Comparison of ENCODE assay signal across 11 cellular contexts in genomic region chr4:38190717-38191178, GRCh38.
A peak's percentile ranks its signal among the peaks of the same experiment; 100 is the strongest.
DNase-seq lines count a peak whose midpoint lies in the region; ATAC-seq and TF ChIP-seq lines count a peak whose summit lies in the region.
"Had no signal": no experiment of that assay in that cellular context is flagged by ENCODE, and none has a peak within 500 bp of the region (broad histone marks: within the 10 kb centered on the region; RNA-seq: fewer than 3 reads in every experiment).

No MANE protein-coding gene starts in this region.

- no peaks in the 10 kb centered on the region for H4K20me1 ChIP-seq in SK-N-SH (ENCODE audit: insufficient read depth)

- no peak for TF ChIP-seq RAD21 in SK-N-SH (IDR thresholded peaks at IDR 0.05; ENCODE audit: low read length)

- TF ChIP-seq POLR2A in body of pancreas (IDR thresholded peaks at IDR 0.05), result no peak

- H3K4me2 ChIP-seq in SK-N-SH, result peak overlapping the region; percentile 46

- no peaks in the 10 kb centered on the region for H3K36me3 ChIP-seq in SK-N-SH (replicated peaks in 1 of 2; ENCODE audit: control insufficient read depth in 1 of 2, insufficient read depth in 2 of 2, low read length in 1 of 2)
- no peaks in the 10 kb centered on the region for H3K36me3 ChIP-seq in body of pancreas (replicated peaks in 1 of 2; ENCODE audit: insufficient read depth in 1 of 2, low read depth in 2 of 2)
- H3K36me3 ChIP-seq: neutrophil had no signal

- H3K9me3 Mint-ChIP-seq in glutamatergic neuron (ENCODE audit: unreplicated experiment), result peaks cover 2% of the 10 kb centered on the region

- peak in 1 of 2 experiments; percentile 47; a peak in 1 of 4 replicates for TF ChIP-seq EP300 in SK-N-SH (IDR thresholded peaks at IDR 0.05; ENCODE audit: borderline replicate concordance in 1 of 2, low read depth in 1 of 2, low read length in 1 of 2)

- H3K4me1 ChIP-seq in SK-N-SH (ENCODE audit: control insufficient read depth in 1 of 2, insufficient read depth in 2 of 2, low read depth in 1 of 2, low read length in 1 of 2) (peaks cover 5 to 16% of the 10 kb centered on the region in 2 experiments; a peak in 2 of 4 replicates), body of pancreas (no peaks in the 10 kb centered on the region)

- no peak overlapping the region for H3K9ac ChIP-seq in SK-N-SH

- no peaks in the 10 kb centered on the region for H3K79me2 ChIP-seq in SK-N-SH (ENCODE audit: insufficient read depth)

- peaks cover 7% of the 10 kb centered on the region for H3F3A ChIP-seq in SK-N-SH (replicated peaks; ENCODE audit: insufficient read depth)

- no peak overlapping the region for H3K27ac Mint-ChIP-seq in glutamatergic neuron (ENCODE audit: unreplicated experiment)
- H3K27ac Mint-ChIP-seq: stimulated activated naive CD8-positive, alpha-beta T cell treated with anti-CD3 and anti-CD28 coated beads, Interleukin-15, Interleukin-2, amounts not matched to agents 100 ng/mL and 50 ng/mL, for 24 hours had no signal

- H3K4me3 ChIP-seq in SK-N-SH (ENCODE audit: low read depth in 2 of 2, low read length in 1 of 2), result no peak overlapping the region
- H3K4me3 ChIP-seq in foreskin fibroblast (ENCODE audit: low read depth in 1 of 2, low read length in 2 of 2), result no peak overlapping the region
- H3K4me3 ChIP-seq in body of pancreas, result no peak overlapping the region

- no peak overlapping the region; the same call in none of the 2 replicates for H2AFZ ChIP-seq in SK-N-SH (ENCODE audit: low read depth)

- no peaks in the 10 kb centered on the region for H3K4me1 Mint-ChIP-seq in glutamatergic neuron (ENCODE audit: low read depth, unreplicated experiment)

- peaks cover 9% of the 10 kb centered on the region for H3K36me3 Mint-ChIP-seq in glutamatergic neuron (ENCODE audit: unreplicated experiment)

- no peak overlapping the region for H3K4me3 Mint-ChIP-seq in glutamatergic neuron (ENCODE audit: unreplicated experiment)
- H3K4me3 Mint-ChIP-seq: stimulated activated naive CD8-positive, alpha-beta T cell treated with anti-CD3 and anti-CD28 coated beads, Interleukin-15, Interleukin-2, amounts not matched to agents 100 ng/mL and 50 ng/mL, for 24 hours had no signal

- no peak for ATAC-seq in body of pancreas

- in situ Hi-C loops in Caki2 (cut with HindIII; ENCODE audit: low pct_unique_long_range_greater_than_20kb, low sequenced_read_pairs), result no loop called here

- H3K27me3 Mint-ChIP-seq in glutamatergic neuron (ENCODE audit: unreplicated experiment), result peaks cover 2% of the 10 kb centered on the region

- intact Hi-C loops in body of pancreas (cut with DNase I), result no loop called here

- CTCF ChIA-PET in SK-N-SH (lab: Yijun Ruan, JAX), result no interaction called here

- WGBS in SK-N-SH (ENCODE audit: low lambda C conversion rate), result 20% methylated on average over 2 of the region's 4 CpGs
- 56 to 68% methylated on average over 3 to 4 of the region's 4 CpGs for WGBS in body of pancreas, 2 donors

- TF ChIP-seq CTCF in SK-N-SH (IDR thresholded peaks at IDR 0.05) (no peak), foreskin fibroblast (IDR thresholded peaks at IDR 0.05; ENCODE audit: low read depth, low read length) (no peak), body of pancreas (IDR thresholded peaks at IDR 0.05) (no peak), glutamatergic neuron (IDR thresholded peaks at IDR 0.05; ENCODE audit: partially characterized antibody, unreplicated experiment) (no peak)

- H3K27ac ChIP-seq in SK-N-SH (ENCODE audit: low read depth in 2 of 2, low read length in 1 of 2) (peak overlapping the region in 1 of 2 experiments; percentile 66; a peak in 2 of 4 replicates), body of pancreas (no peak overlapping the region)
- H3K27ac ChIP-seq: neutrophil had no signal

- no peaks in the 10 kb centered on the region for H3K27me3 ChIP-seq in SK-N-SH (ENCODE audit: insufficient read depth)
- no peaks in the 10 kb centered on the region for H3K27me3 ChIP-seq in body of pancreas
- H3K27me3 ChIP-seq: neutrophil had no signal

- POLR2A ChIA-PET in SK-N-SH (lab: Yijun Ruan, JAX), result no interaction called here

- DNase-seq in Caki2 (ENCODE audit: low read depth) (peak; percentile 79), SK-N-SH (peak; percentile 36), foreskin fibroblast (peak; percentile 85 to 91), pulmonary artery endothelial cell (ENCODE audit: low read depth, low spot score) (peak; percentile 67), body of pancreas (no peak), glutamatergic neuron (no peak), NCI-H128 (lab: John Stamatoyannopoulos, UW; ENCODE audit: unreplicated experiment) (no peak)
- DNase-seq in stimulated activated CD8-positive, alpha-beta memory T cell treated with anti-CD3 and anti-CD28 coated beads, Interleukin-4, amount 100 ng/mL, for 48 hours, result no peak
- DNase-seq: NCI-H774 had no signal

- no peaks in the 10 kb centered on the region for H3K9me2 ChIP-seq in SK-N-SH

- no peaks in the 10 kb centered on the region for H3K9me3 ChIP-seq in SK-N-SH
- H3K9me3 ChIP-seq in body of pancreas, result no peaks in the 10 kb centered on the region
- H3K9me3 ChIP-seq: neutrophil had no signal

TF ChIP-seq in SK-N-SH, 30 proteins besides CTCF, POLR2A, EP300 and RAD21:
- TF ChIP-seq IRF3 (IDR thresholded peaks at IDR 0.05; ENCODE audit: low read depth, low read length) (no peak), MXI1 (IDR thresholded peaks at IDR 0.05; ENCODE audit: low read depth, low read length) (no peak), SMC3 (IDR thresholded peaks at IDR 0.05; ENCODE audit: low read depth, low read length) (no peak), NFIC (IDR thresholded peaks at IDR 0.05; ENCODE audit: borderline replicate concordance) (peak; percentile 87), TCF12 (IDR thresholded peaks at IDR 0.05) (peak; percentile 57), JUND (IDR thresholded peaks at IDR 0.05) (peak; percentile 16; the same call in 1 of the 2 replicates), MEF2A (IDR thresholded peaks at IDR 0.05; ENCODE audit: borderline replicate concordance, low read depth) (peak; percentile 81), REST (IDR thresholded peaks at IDR 0.05; ENCODE audit: low read depth, low read length) (no peak), RXRA (IDR thresholded peaks at IDR 0.05; ENCODE audit: borderline replicate concordance, low read depth) (0 out of 2 replicates have a peak, but pooled peaks have one; percentile 40), FOSL2 (IDR thresholded peaks at IDR 0.05; ENCODE audit: borderline replicate concordance, low read depth) (peak; percentile 17; the same call in 1 of the 2 replicates)

Comparison
In these comparisons a context has a peak if more than half of its experiments do, and no peak if none do; other contexts are left out.
1. DNase-seq: peak in Caki2 (single experiment), SK-N-SH (single experiment), foreskin fibroblast (2 of 2) and pulmonary artery endothelial cell (single experiment); none in body of pancreas (0 of 4), glutamatergic neuron (single experiment), NCI-H128 (single experiment) and stimulated activated CD8-positive, alpha-beta memory T cell treated with anti-CD3 and anti-CD28 coated beads, Interleukin-4, amount 100 ng/mL, for 48 hours (single experiment).